In genomic region chr3:194801378-194802124, GRCh38 we compare ENCODE assay signal across 14 cellular contexts.
"Had no signal": no experiment of that assay in that cellular context is flagged by ENCODE, and none has a peak within 500 bp of the region (broad histone marks: within the 10 kb centered on the region; RNA-seq: fewer than 3 reads in every experiment).

No MANE protein-coding gene starts in this region.

- H3K9me3 ChIP-seq: esophagus muscularis mucosa, tibial nerve had no signal

- H3K4me1 ChIP-seq: right atrium auricular region, tibial nerve had no signal

- DNase-seq: activated B cell treated with CpG ODN at 0.5 μM for 24 hours; activated CD4-positive, alpha-beta T cell treated with anti-CD3 and anti-CD28 coated beads, Interleukin-2, amount 10 ng/mL, durations not matched to agents 24 days and 14 days; activated naive CD4-positive, alpha-beta T cell treated with anti-CD3 and anti-CD28 coated beads for 36 hours; activated T-cell treated with anti-CD3 and anti-CD28 coated beads for 4 hours; cortex of kidney; immature natural killer cell; left cardiac atrium; T-helper 1 cell had no signal

- H3K36me3 ChIP-seq: esophagus muscularis mucosa, right atrium auricular region, tibial nerve had no signal

- H3K4me3 ChIP-seq: esophagus muscularis mucosa, right atrium auricular region, smooth muscle cell, tibial nerve had no signal

- H3K4me2 ChIP-seq: smooth muscle cell had no signal

- ATAC-seq: activated T-helper 17 cell treated with anti-CD3 and anti-CD28 coated beads, Interleukin-2, amount 50 U/mL, for 72 hours; left cardiac atrium; stimulated activated memory B cell treated with anti-CD40 and anti-IgM and Interleukin-4, amounts not matched to agents 10 μg/mL and 1 μg/mL and 100 μg/mL, for 72 hours had no signal

- H3K27me3 ChIP-seq: esophagus muscularis mucosa, right atrium auricular region had no signal

- H3K27ac ChIP-seq: esophagus muscularis mucosa, right atrium auricular region, tibial nerve had no signal
